In genomic region chr7:120792091-120792860, GRCh38 we compare ENCODE assay signal across 8 cellular contexts.
DNase-seq lines count a peak whose midpoint lies in the region; ATAC-seq, FAIRE-seq and TF ChIP-seq lines count a peak whose summit lies in the region.

No MANE protein-coding gene starts in this region.

- H3K36me3 ChIP-seq in MG63 = no peaks in the 10 kb centered on the region
- H3K36me3 ChIP-seq in K562 (ENCODE audit: control insufficient read depth, insufficient read depth, low read length) = no peaks in the 10 kb centered on the region
- no peaks in the 10 kb centered on the region for H3K36me3 ChIP-seq in iPS-20b (ENCODE audit: insufficient read depth, low read depth, low read length)

- no peaks in the 10 kb centered on the region for H3K9me3 ChIP-seq in MG63
- no peaks in the 10 kb centered on the region for H3K9me3 ChIP-seq in K562 (replicated peaks; ENCODE audit: control insufficient read depth, insufficient read depth, low read depth, low read length)
- H3K9me3 ChIP-seq in iPS-20b (ENCODE audit: insufficient read depth, low read depth, low read length) = no peaks in the 10 kb centered on the region

- no peaks in the 10 kb centered on the region for H4K20me1 ChIP-seq in K562 (replicated peaks; ENCODE audit: control insufficient read depth, insufficient read depth, low read length)

- H3K27ac ChIP-seq in K562 (ENCODE audit: extremely low read depth, low read depth, low read length) = no peak overlapping the region
- no peak overlapping the region for H3K27ac ChIP-seq in iPS-20b (ENCODE audit: low read length)

- peak; percentile 94 to 99 (median 96) for TF ChIP-seq CTCF in K562 (IDR thresholded peaks at IDR 0.05 in 2 of 3, conservative IDR thresholded peaks at IDR 0.05 in 1 of 3; ENCODE audit: insufficient read depth in 2 of 3, low read depth in 1 of 3, low read length in 3 of 3)

- FAIRE-seq in K562 (lab: Jason Lieb, UNC) = peak; percentile 88

- peak; percentile 24 to 76 (median 65) for DNase-seq in NCI-H1417 (lab: John Stamatoyannopoulos, UW)
- DNase-seq in NCI-H1417 treated with DMSO at 0.1 percent for 48 hours (lab: John Stamatoyannopoulos, UW) = no peak
- DNase-seq in HCEC 1CT = peak; percentile 66
- peak; percentile 52 for DNase-seq in MG63
- peak; percentile 49 for DNase-seq in T-helper 9 cell
- peak; percentile 65 to 90 (median 74) for DNase-seq in K562 (ENCODE audit: extremely low read depth in 1 of 4, low spot score in 3 of 4)
- DNase-seq in stimulated activated CD4-positive, alpha-beta T cell treated with anti-CD3 and anti-CD28 coated beads, Interleukin-12 subunit alpha, Interleukin-12 subunit beta, amount 100 ng/mL, for 48 hours (ENCODE audit: low read depth in 2 of 3, low spot score in 1 of 3) = peak; percentile 38 to 59 (median 44)

- in situ Hi-C loops in K562 (cut with MboI) = loop anchor here (5.0 to 25.0 kb wide), 3 partner anchors 320 to 745 kb away; no protein-coding TSS in a partner anchor

- no TSS peak for BruUV-seq in K562 (replicated peaks; lab: Mats Ljungman, UMichigan)

- CTCF ChIA-PET in K562 (lab: Yijun Ruan, JAX; ENCODE audit: low intra/inter-chr PET ratio) = interaction anchor here (0.5 to 2.7 kb wide), 7 partner anchors 65 to 683 kb away, joined by 3 to 24 read pairs (median 4); partner anchors contain the start of gene TSPAN12

- H2AFZ ChIP-seq in K562 (ENCODE audit: low read depth, low read length) = no peak overlapping the region

- POLR2A ChIA-PET in K562 (lab: Yijun Ruan, JAX) = interaction anchor here (0.5 to 1.6 kb wide), 6 partner anchors 9 to 252 kb away, joined by 3 to 4 read pairs (median 3); no protein-coding TSS in a partner anchor

- H3K4me1 ChIP-seq in K562 (replicated peaks in 1 of 2; ENCODE audit: control insufficient read depth in 2 of 2, insufficient read depth in 2 of 2, low read length in 2 of 2) = no peaks in the 10 kb centered on the region; a peak in 1 of 5 replicates
- H3K4me1 ChIP-seq in iPS-20b (ENCODE audit: insufficient read depth, low read length) = peaks cover 10% of the 10 kb centered on the region

- no peak overlapping the region for H3K4me3 ChIP-seq in MG63
- H3K4me3 ChIP-seq in K562 = no peak overlapping the region
- H3K4me3 ChIP-seq in iPS-20b (ENCODE audit: low read length) = no peak overlapping the region

- peak; percentile 77 to 92 for TF ChIP-seq RAD21 in K562 (CRISPR knock-in tag; conservative IDR thresholded peaks at IDR 0.05 in 1 of 2, IDR thresholded peaks at IDR 0.05 in 1 of 2)

- H3K27me3 ChIP-seq in MG63 = no peaks in the 10 kb centered on the region
- H3K27me3 ChIP-seq in K562 (ENCODE audit: control insufficient read depth in 2 of 2, insufficient read depth in 2 of 2, low read length in 2 of 2) = peaks cover 0 to 8% of the 10 kb centered on the region in 2 experiments; a peak in 1 of 5 replicates
- H3K27me3 ChIP-seq in iPS-20b (ENCODE audit: insufficient read depth, low read length) = no peaks in the 10 kb centered on the region

- ATAC-seq in K562 = peak; percentile 99

- H3K9ac ChIP-seq in K562 (ENCODE audit: insufficient read depth in 1 of 2, low read depth in 2 of 2, low read length in 2 of 2) (no peak overlapping the region), iPS-20b (ENCODE audit: low read depth, low read length) (0 out of 2 replicates have a peak overlapping the region, but pooled peaks have one; percentile 18)

- TF ChIP-seq POLR2A in K562 (conservative IDR thresholded peaks at IDR 0.05) = no peak

- WGBS in K562 (ENCODE audit: insufficient coverage, low coverage, missing lambda C conversion rate) = 11% methylated on average over 13 of the region's 13 CpGs

- no peak for TF ChIP-seq EP300 in K562 (IDR thresholded peaks at IDR 0.05; ENCODE audit: low read length)

- intact Hi-C loops in K562 (cut with micrococcal nuclease) = loop anchor here (1.0 to 5.0 kb wide), 5 partner anchors 149 to 1203 kb away; no protein-coding TSS in a partner anchor

- no peak overlapping the region for H3K4me2 ChIP-seq in K562 (ENCODE audit: insufficient read depth, low read length)

- no peaks in the 10 kb centered on the region for H3K9me1 ChIP-seq in K562 (ENCODE audit: control insufficient read depth, insufficient read depth, low read length)

- no peaks in the 10 kb centered on the region for H3K79me2 ChIP-seq in K562 (ENCODE audit: control insufficient read depth, insufficient read depth, low read length)

TF ChIP-seq in K562, 482 proteins besides CTCF, POLR2A, EP300 and RAD21 (continues in another document):
- TF ChIP-seq SRF (CRISPR knock-in tag; IDR thresholded peaks at IDR 0.05) = 0 out of 4 replicates have a peak, but pooled peaks of 1 of the 2 experiments have one; percentile 16
- TF ChIP-seq ETV1 (tag; conservative IDR thresholded peaks at IDR 0.05; ENCODE audit: low read depth) = no peak
- TF ChIP-seq KLF16 (IDR thresholded peaks at IDR 0.05) = peak; percentile 32; the same call in 1 of the 2 replicates
- TF ChIP-seq TAF7 (tag; IDR thresholded peaks at IDR 0.05) = no peak
- TF ChIP-seq EZH2 (IDR thresholded peaks at IDR 0.05; ENCODE audit: borderline replicate concordance, low read depth, low read length) = no peak
- no peak for TF ChIP-seq RBM25 (IDR thresholded peaks at IDR 0.05; ENCODE audit: low read depth, low read length, severe bottlenecking)
- TF ChIP-seq HLTF (IDR thresholded peaks at IDR 0.05) = no peak
- no peak for TF ChIP-seq ZBTB34 (CRISPR knock-in tag; IDR thresholded peaks at IDR 0.05)
- peak in 1 of 2 experiments; percentile 61; a peak in 1 of 4 replicates for TF ChIP-seq RCOR1 (IDR thresholded peaks at IDR 0.05; ENCODE audit: borderline replicate concordance in 1 of 2, low read depth in 2 of 2, low read length in 2 of 2)
- no peak for TF ChIP-seq YY1 (IDR thresholded peaks at IDR 0.05; ENCODE audit: borderline replicate concordance in 1 of 3, control insufficient read depth in 1 of 3, extremely low read depth in 1 of 3, insufficient read depth in 3 of 3, insufficient read length in 1 of 3, insufficient replicate concordance in 2 of 3, low read depth in 1 of 3, low read length in 2 of 3)
- TF ChIP-seq HOXB6 (CRISPR knock-in tag; IDR thresholded peaks at IDR 0.05; ENCODE audit: borderline replicate concordance) = no peak
- TF ChIP-seq CGGBP1 (CRISPR knock-in tag; IDR thresholded peaks at IDR 0.05) = no peak
- TF ChIP-seq, protein P1, sequence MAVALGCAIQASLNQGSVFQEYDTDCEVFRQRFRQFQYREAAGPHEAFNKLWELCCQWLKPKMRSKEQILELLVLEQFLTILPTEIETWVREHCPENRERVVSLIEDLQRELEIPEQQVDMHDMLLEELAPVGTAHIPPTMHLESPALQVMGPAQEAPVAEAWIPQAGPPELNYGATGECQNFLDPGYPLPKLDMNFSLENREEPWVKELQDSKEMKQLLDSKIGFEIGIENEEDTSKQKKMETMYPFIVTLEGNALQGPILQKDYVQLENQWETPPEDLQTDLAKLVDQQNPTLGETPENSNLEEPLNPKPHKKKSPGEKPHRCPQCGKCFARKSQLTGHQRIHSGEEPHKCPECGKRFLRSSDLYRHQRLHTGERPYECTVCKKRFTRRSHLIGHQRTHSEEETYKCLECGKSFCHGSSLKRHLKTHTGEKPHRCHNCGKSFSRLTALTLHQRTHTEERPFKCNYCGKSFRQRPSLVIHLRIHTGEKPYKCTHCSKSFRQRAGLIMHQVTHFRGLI (CRISPR knock-in tag; IDR thresholded peaks at IDR 0.05) = no peak
